Comparison of ENCODE assay signal across 1 cellular context in genomic region chr19:10428996-10429381, GRCh38.
TF ChIP-seq lines count a peak whose summit lies in the region.

No MANE protein-coding gene starts in this region.

TF ChIP-seq in GM12878, 131 proteins besides CTCF, POLR2A, EP300 and RAD21:
- 0 out of 2 replicates have a peak, but pooled peaks have one; percentile 22 for TF ChIP-seq NBN (IDR thresholded peaks at IDR 0.05)
- no peak for TF ChIP-seq ATF2 (IDR thresholded peaks at IDR 0.05; ENCODE audit: low read length)
- TF ChIP-seq YBX1 (IDR thresholded peaks at IDR 0.05) = peak; percentile 79; the same call in 1 of the 2 replicates
- TF ChIP-seq NRF1 (conservative IDR thresholded peaks at IDR 0.05; ENCODE audit: low read depth, low read length) = no peak
- peak; percentile 34; the same call in 1 of the 2 replicates for TF ChIP-seq MTA2 (IDR thresholded peaks at IDR 0.05; ENCODE audit: low read depth)
